ENCODE assay signal across 8 cellular contexts in genomic region chr17:1110844-1111598, GRCh38.
DNase-seq lines count a peak whose midpoint lies in the region; ATAC-seq, FAIRE-seq and TF ChIP-seq lines count a peak whose summit lies in the region.

No MANE protein-coding gene starts in this region.

- no peaks in the 10 kb centered on the region for H4K20me1 ChIP-seq in SK-N-SH (ENCODE audit: insufficient read depth)

- H3K4me1 Mint-ChIP-seq in naive thymus-derived CD8-positive, alpha-beta T cell, result peaks cover 25 to 67% (median 56%) of the 10 kb centered on the region in 4 donors

- TF ChIP-seq CTCF in AG04450 (IDR thresholded peaks at IDR 0.05; ENCODE audit: low read depth, low read length) (no peak), SK-N-SH (IDR thresholded peaks at IDR 0.05) (no peak), epithelial cell of proximal tubule (conservative IDR thresholded peaks at IDR 0.05; ENCODE audit: low read depth, low read length) (no peak)

- H3K36me3 ChIP-seq in SK-N-SH (replicated peaks in 1 of 2; ENCODE audit: control insufficient read depth in 1 of 2, insufficient read depth in 2 of 2, low read length in 1 of 2), result no peaks in the 10 kb centered on the region

- ATAC-seq in naive thymus-derived CD8-positive, alpha-beta T cell, result no peak
- ATAC-seq in GM21360 (IDR thresholded peaks at IDR 0.05; ENCODE audit: unreplicated experiment) (no peak), HG02973 (IDR thresholded peaks at IDR 0.05; ENCODE audit: unreplicated experiment) (no peak)

- peak overlapping the region; percentile 77 for H3K27ac ChIP-seq in AG04450 (ENCODE audit: low read depth, low read length)
- peak overlapping the region; percentile 82 to 98 for H3K27ac ChIP-seq in SK-N-SH (ENCODE audit: low read depth in 2 of 2, low read length in 1 of 2)

- peak overlapping the region in 9 of 10 donors; percentile 18 to 88 (median 74) for H3K27ac Mint-ChIP-seq in naive thymus-derived CD8-positive, alpha-beta T cell

- peak in 1 of 2 experiments; percentile 74; a peak in 1 of 4 replicates for TF ChIP-seq EP300 in SK-N-SH (IDR thresholded peaks at IDR 0.05; ENCODE audit: borderline replicate concordance in 1 of 2, low read depth in 1 of 2, low read length in 1 of 2)

- H3K4me3 ChIP-seq in AG04450 (ENCODE audit: low read depth, low read length) (no peak overlapping the region), SK-N-SH (ENCODE audit: low read depth in 2 of 2, low read length in 1 of 2) (no peak overlapping the region; a peak in 1 of 4 replicates), epithelial cell of proximal tubule (ENCODE audit: low read depth, low read length) (no peak overlapping the region)

- H3F3A ChIP-seq in SK-N-SH (replicated peaks; ENCODE audit: insufficient read depth), result peaks cover 36% of the 10 kb centered on the region

- no peaks in the 10 kb centered on the region for H3K27me3 Mint-ChIP-seq in naive thymus-derived CD8-positive, alpha-beta T cell

- TF ChIP-seq POLR2A in H54 (IDR thresholded peaks at IDR 0.05; ENCODE audit: low read depth, low read length), result no peak; the same call in 1 of the 2 replicates

- no peaks in the 10 kb centered on the region for H3K9me2 ChIP-seq in SK-N-SH

- H3K79me2 ChIP-seq in SK-N-SH (ENCODE audit: insufficient read depth), result peaks cover 36% of the 10 kb centered on the region

- H3K9me3 ChIP-seq in AG04450 (ENCODE audit: control insufficient read depth, insufficient read depth, low read length) (peaks cover 4% of the 10 kb centered on the region; the same call in 1 of the 2 replicates), SK-N-SH (no peaks in the 10 kb centered on the region)

- H3K4me1 ChIP-seq in SK-N-SH (ENCODE audit: control insufficient read depth in 1 of 2, insufficient read depth in 2 of 2, low read depth in 1 of 2, low read length in 1 of 2), result peaks cover 45% of the 10 kb centered on the region in 2 experiments; a peak in 3 of 4 replicates

- peak overlapping the region; percentile 95 for H3K4me2 ChIP-seq in SK-N-SH

- TF ChIP-seq RAD21 in SK-N-SH (IDR thresholded peaks at IDR 0.05; ENCODE audit: low read length), result no peak

- peak overlapping the region; percentile 33 to 84 (median 60) for H3K4me3 Mint-ChIP-seq in naive thymus-derived CD8-positive, alpha-beta T cell

- DNase-seq in AG04450 (ENCODE audit: low read depth, low spot score), result peak; percentile 38
- peak; percentile 88 for DNase-seq in H54 (ENCODE audit: insufficient read length, low spot score)
- peak; percentile 65 for DNase-seq in SK-N-SH
- DNase-seq in epithelial cell of proximal tubule (ENCODE audit: low read depth), result peak; percentile 37
- peak in 1 of 10 donors; percentile 56 for DNase-seq in naive thymus-derived CD8-positive, alpha-beta T cell
- DNase-seq in NCI-H1694 (lab: John Stamatoyannopoulos, UW), result no peak

- POLR2A ChIA-PET in AG04450 (lab: Yijun Ruan, JAX), result interaction anchor here (0.5 kb wide), 1 partner anchor 568 kb away, joined by 7 read pairs; no protein-coding TSS in a partner anchor
- POLR2A ChIA-PET in SK-N-SH (lab: Yijun Ruan, JAX), result interaction anchor here (1.0 kb wide), 1 partner anchor 90 kb away, joined by 3 read pairs; no protein-coding TSS in a partner anchor
- POLR2A ChIA-PET in naive thymus-derived CD8-positive, alpha-beta T cell (lab: Charles Lee), result interaction anchor here (0.6 to 1.9 kb wide), 2 partner anchors 12 to 66 kb away, joined by 3 to 12 read pairs; no protein-coding TSS in a partner anchor

- H2AFZ ChIP-seq in SK-N-SH (ENCODE audit: low read depth), result peak overlapping the region; percentile 54

- peak overlapping the region; percentile 74 for H3K9ac ChIP-seq in SK-N-SH

- no peaks in the 10 kb centered on the region for H3K9me3 Mint-ChIP-seq in naive thymus-derived CD8-positive, alpha-beta T cell

- no peaks in the 10 kb centered on the region for H3K27me3 ChIP-seq in AG04450 (ENCODE audit: control insufficient read depth, insufficient read depth, low read length)
- H3K27me3 ChIP-seq in SK-N-SH (ENCODE audit: insufficient read depth), result no peaks in the 10 kb centered on the region

- CTCF ChIA-PET in AG04450 (lab: Charles Lee), result interaction anchor here (0.8 to 1.8 kb wide), 3 partner anchors 12 to 76 kb away, joined by 3 to 5 read pairs (median 5); no protein-coding TSS in a partner anchor
- CTCF ChIA-PET in SK-N-SH (lab: Yijun Ruan, JAX), result interaction anchor here (0.7 to 5.5 kb wide), 7 partner anchors 12 to 149 kb away, joined by 3 to 49 read pairs (median 3); partner anchors contain the start of gene TIMM22

- 7% methylated on average over 10 of the region's 19 CpGs for WGBS in SK-N-SH (ENCODE audit: low lambda C conversion rate)

- FAIRE-seq in H54 (lab: Jason Lieb, UNC), result peak; percentile 38

- no peaks in the 10 kb centered on the region for H3K36me3 Mint-ChIP-seq in naive thymus-derived CD8-positive, alpha-beta T cell

TF ChIP-seq in SK-N-SH, 30 proteins besides CTCF, POLR2A, EP300 and RAD21 (continues in another document):
- no peak for TF ChIP-seq ELF1 (IDR thresholded peaks at IDR 0.05)
- TF ChIP-seq RFX5 (IDR thresholded peaks at IDR 0.05; ENCODE audit: low read length), result no peak
- TF ChIP-seq RCOR1 (IDR thresholded peaks at IDR 0.05; ENCODE audit: low read length), result no peak
- TF ChIP-seq YY1 (IDR thresholded peaks at IDR 0.05; ENCODE audit: low read depth), result peak; percentile 43; the same call in 1 of the 2 replicates
- no peak for TF ChIP-seq GATA2 (CRISPR knock-in tag; IDR thresholded peaks at IDR 0.05)
- peak; percentile 56 for TF ChIP-seq PBX3 (IDR thresholded peaks at IDR 0.05)
- peak; percentile 77 for TF ChIP-seq TCF12 (IDR thresholded peaks at IDR 0.05)
- TF ChIP-seq POLR2AphosphoS5 (IDR thresholded peaks at IDR 0.05; ENCODE audit: low read depth, low read length), result peak; percentile 50; the same call in 1 of the 2 replicates
- TF ChIP-seq USF1 (IDR thresholded peaks at IDR 0.05; ENCODE audit: borderline replicate concordance, low read depth), result peak; percentile 51; the same call in 1 of the 2 replicates
- TF ChIP-seq MXI1 (IDR thresholded peaks at IDR 0.05; ENCODE audit: low read depth, low read length), result no peak
- no peak; the same call in 1 of the 2 replicates for TF ChIP-seq GABPA (IDR thresholded peaks at IDR 0.05; ENCODE audit: low read depth)
- no peak for TF ChIP-seq SMC3 (IDR thresholded peaks at IDR 0.05; ENCODE audit: low read depth, low read length)
- no peak for TF ChIP-seq USF2 (IDR thresholded peaks at IDR 0.05; ENCODE audit: borderline replicate concordance, low read depth, low read length)
- TF ChIP-seq JUND (IDR thresholded peaks at IDR 0.05), result peak; percentile 92
- TF ChIP-seq TAF1 (IDR thresholded peaks at IDR 0.05; ENCODE audit: borderline replicate concordance, low read depth, low read length), result peak; percentile 48; the same call in 1 of the 2 replicates
- TF ChIP-seq SIN3A (IDR thresholded peaks at IDR 0.05; ENCODE audit: borderline replicate concordance, low read depth, low read length), result no peak
- TF ChIP-seq EZH2phosphoT487 (IDR thresholded peaks at IDR 0.05; ENCODE audit: borderline replicate concordance, low read depth), result no peak
- TF ChIP-seq RXRA (IDR thresholded peaks at IDR 0.05; ENCODE audit: borderline replicate concordance, low read depth), result peak; percentile 65; the same call in 1 of the 2 replicates
- TF ChIP-seq TEAD4 (IDR thresholded peaks at IDR 0.05; ENCODE audit: borderline replicate concordance, insufficient read depth), result peak; percentile 41; the same call in 1 of the 2 replicates
- TF ChIP-seq FOSL2 (IDR thresholded peaks at IDR 0.05; ENCODE audit: borderline replicate concordance, low read depth), result peak; percentile 97
- TF ChIP-seq NFIC (IDR thresholded peaks at IDR 0.05; ENCODE audit: borderline replicate concordance), result peak; percentile 61
- TF ChIP-seq MAX (IDR thresholded peaks at IDR 0.05; ENCODE audit: low read depth), result peak; percentile 81
